In genomic region chr17:79618383-79619067, GRCh38 we compare ENCODE assay signal across 17 cellular contexts. TPM values are rescaled to one million over a fixed set of nuclear protein-coding genes. Genes with fewer than 3 reads are reported as not detected.
DNase-seq lines count a peak whose midpoint lies in the region; ATAC-seq and TF ChIP-seq lines count a peak whose summit lies in the region.
"Had no signal": no experiment of that assay in that cellular context is flagged by ENCODE, and none has a peak within 500 bp of the region (broad histone marks: within the 10 kb centered on the region; RNA-seq: fewer than 3 reads in every experiment).

No MANE protein-coding gene starts in this region.

- POLR2A ChIA-PET in SK-N-SH (lab: Yijun Ruan, JAX): no interaction called here

- WGBS in SK-N-SH (ENCODE audit: low lambda C conversion rate): 16% methylated on average over 20 of the region's 20 CpGs
- no CpG with 5 or more reads among the region's 20 CpGs for WGBS in H9 (ENCODE audit: extremely low coverage, insufficient read length, low lambda C conversion rate)

- H2BK20ac ChIP-seq in H9 (ENCODE audit: low read depth, low read length, poor library complexity, severe bottlenecking): no peak overlapping the region

- no peak overlapping the region for H3T11ph ChIP-seq in H9 (ENCODE audit: low read length)

- H2BK15ac ChIP-seq in H9 (ENCODE audit: low read depth, low read length): no peak overlapping the region

- no peak overlapping the region for H4K5ac ChIP-seq in H9 (ENCODE audit: insufficient read length, low read depth, low read length)

- no peak overlapping the region for H3K4me2 ChIP-seq in SK-N-SH
- H3K4me2 ChIP-seq in H9 (ENCODE audit: insufficient read depth, insufficient read length, low read length): no peak overlapping the region

- H3K4me1 ChIP-seq in SK-N-SH (ENCODE audit: control insufficient read depth in 1 of 2, insufficient read depth in 2 of 2, low read depth in 1 of 2, low read length in 1 of 2) (peaks cover 0 to 3% of the 10 kb centered on the region in 2 experiments; a peak in 1 of 4 replicates), H9 (ENCODE audit: insufficient read depth, low read length) (no peaks in the 10 kb centered on the region; the same call in 1 of the 2 replicates), endocrine pancreas (ENCODE audit: control insufficient read depth, insufficient read depth, low read length) (no peaks in the 10 kb centered on the region)
- H3K4me1 ChIP-seq: gastrocnemius medialis had no signal

- DNase-seq in SK-N-SH: peak; percentile 77
- peak; percentile 25 for DNase-seq in H9
- peak in 8 of 10 donors; percentile 11 to 95 (median 62) for DNase-seq in posterior cingulate gyrus
- DNase-seq in NCI-H446 treated with DMSO at 0.1 percent for 48 hours (lab: John Stamatoyannopoulos, UW): no peak
- DNase-seq: CD8-positive, alpha-beta T cell; cerebellar nuclear complex; mesendoderm; stimulated activated naive CD4-positive, alpha-beta T cell; T-helper 17 cell had no signal

- no peak overlapping the region for H3K4ac ChIP-seq in H9 (ENCODE audit: low read depth, low read length)

- H3K9ac ChIP-seq in SK-N-SH (no peak overlapping the region), H9 (ENCODE audit: extremely low read depth, insufficient read length, low read length) (no peak overlapping the region), endocrine pancreas (ENCODE audit: control insufficient read depth, insufficient read depth, low read length) (no peak overlapping the region)

- intact Hi-C loops in posterior cingulate gyrus (cut with DNase I): loop anchor here (10.0 kb wide), 1 partner anchor 64 kb away; no protein-coding TSS in a partner anchor

- peaks cover 7% of the 10 kb centered on the region for H3F3A ChIP-seq in SK-N-SH (replicated peaks; ENCODE audit: insufficient read depth)

- no peak overlapping the region for H3K56ac ChIP-seq in H9 (ENCODE audit: insufficient read length, low read depth, low read length)

- TF ChIP-seq EP300 in SK-N-SH (IDR thresholded peaks at IDR 0.05; ENCODE audit: borderline replicate concordance in 1 of 2, low read depth in 1 of 2, low read length in 1 of 2): no peak

- H2BK120ac ChIP-seq in H9 (ENCODE audit: low read depth, low read length, poor library complexity, severe bottlenecking): no peak overlapping the region

- no peak overlapping the region for H3K18ac ChIP-seq in H9 (ENCODE audit: insufficient read length, low read depth, low read length)

- no peak overlapping the region for H2BK5ac ChIP-seq in H9 (ENCODE audit: insufficient read length, low read length)

- H3K23ac ChIP-seq in H9 (ENCODE audit: insufficient read length, low read depth, low read length): no peak overlapping the region

- CTCF ChIA-PET in SK-N-SH (lab: Yijun Ruan, JAX): interaction anchor here (1.0 to 2.9 kb wide), 3 partner anchors 40 to 218 kb away, joined by 3 to 9 read pairs (median 6); no protein-coding TSS in a partner anchor

- no peak overlapping the region for H2AK5ac ChIP-seq in H9 (ENCODE audit: insufficient read length, low read length)

- peaks cover 10 to 29% of the 10 kb centered on the region in 2 experiments for H3K4me1 Mint-ChIP-seq in H9

- H3K36me3 ChIP-seq in SK-N-SH (replicated peaks in 1 of 2; ENCODE audit: control insufficient read depth in 1 of 2, insufficient read depth in 2 of 2, low read length in 1 of 2): no peaks in the 10 kb centered on the region
- no peaks in the 10 kb centered on the region for H3K36me3 ChIP-seq in endocrine pancreas (ENCODE audit: control insufficient read depth, insufficient read depth, low read length)
- H3K36me3 ChIP-seq: gastrocnemius medialis, ovary, uterus had no signal

- H2BK12ac ChIP-seq in H9 (ENCODE audit: insufficient read length, low read depth, low read length): no peak overlapping the region

- H3K9me2 ChIP-seq in SK-N-SH: no peaks in the 10 kb centered on the region

- H2AFZ ChIP-seq in SK-N-SH (ENCODE audit: low read depth): no peak overlapping the region
- H2AFZ ChIP-seq in H9 (ENCODE audit: low read length): no peak overlapping the region

- H4K8ac ChIP-seq in H9 (replicated peaks; ENCODE audit: insufficient read length, low read depth, low read length): no peak overlapping the region

- no peak overlapping the region for H3K4me3 ChIP-seq in SK-N-SH (ENCODE audit: low read depth in 2 of 2, low read length in 1 of 2)
- peak overlapping the region; percentile 46 for H3K4me3 ChIP-seq in endocrine pancreas (ENCODE audit: control insufficient read depth, insufficient read depth, low read length)
- H3K4me3 ChIP-seq: gastrocnemius medialis, ovary, uterus had no signal

- no peak for TF ChIP-seq RAD21 in SK-N-SH (IDR thresholded peaks at IDR 0.05; ENCODE audit: low read length)

- H3K27me3 ChIP-seq in SK-N-SH (ENCODE audit: insufficient read depth): peaks cover 27% of the 10 kb centered on the region
- H3K27me3 ChIP-seq in H9 (ENCODE audit: insufficient read depth, low read length): no peaks in the 10 kb centered on the region
- H3K27me3 ChIP-seq in endocrine pancreas (ENCODE audit: control insufficient read depth, insufficient read depth, low read length): no peaks in the 10 kb centered on the region
- H3K27me3 ChIP-seq: ovary, uterus had no signal

- ATAC-seq in SK-N-SH treated with all-trans-retinoic acid at 6 μM for 48 hours (no peak), GM21515 (IDR thresholded peaks at IDR 0.05; ENCODE audit: unreplicated experiment) (no peak), GM19463 (IDR thresholded peaks at IDR 0.05; ENCODE audit: unreplicated experiment) (no peak)
- ATAC-seq: CD8-positive, alpha-beta T cell; gastrocnemius medialis; T-helper 17 cell had no signal

- H3K14ac ChIP-seq in H9 (ENCODE audit: insufficient read depth, low read length): no peak overlapping the region

- peaks cover 6 to 8% of the 10 kb centered on the region in 2 experiments; a peak in 2 of 5 replicates for H3K9me3 Mint-ChIP-seq in H9
- H3K9me3 Mint-ChIP-seq: CD8-positive, alpha-beta T cell had no signal

- H4K20me1 ChIP-seq in SK-N-SH (ENCODE audit: insufficient read depth) (no peaks in the 10 kb centered on the region), H9 (ENCODE audit: control insufficient read depth, insufficient read depth, insufficient read length) (peaks cover 5% of the 10 kb centered on the region)

- H3K79me1 ChIP-seq in H9 (ENCODE audit: insufficient read depth, low read depth, low read length, poor library complexity, severe bottlenecking): no peaks in the 10 kb centered on the region

- H3K27ac ChIP-seq in SK-N-SH (ENCODE audit: low read depth in 2 of 2, low read length in 1 of 2) (no peak overlapping the region), H9 (ENCODE audit: insufficient read length, low read depth, low read length) (no peak overlapping the region)
- H3K27ac ChIP-seq: gastrocnemius medialis, ovary, uterus had no signal

- H3K27me3 Mint-ChIP-seq in H9 (ENCODE audit: low read depth): peaks cover 58% of the 10 kb centered on the region

- no peak overlapping the region for H3K27ac Mint-ChIP-seq in H9
- H3K27ac Mint-ChIP-seq: CD8-positive, alpha-beta T cell; T-helper 17 cell had no signal

- no peak overlapping the region for H3K4me3 Mint-ChIP-seq in H9
- H3K4me3 Mint-ChIP-seq: CD8-positive, alpha-beta T cell; T-helper 17 cell had no signal

- no peaks in the 10 kb centered on the region for H3K79me2 ChIP-seq in SK-N-SH (ENCODE audit: insufficient read depth)
- no peaks in the 10 kb centered on the region for H3K79me2 ChIP-seq in H9 (ENCODE audit: insufficient read depth, low read length)

- TF ChIP-seq CTCF in SK-N-SH (IDR thresholded peaks at IDR 0.05) (no peak), H9 (conservative IDR thresholded peaks at IDR 0.05) (no peak)

- H3K36me3 Mint-ChIP-seq in H9 (ENCODE audit: insufficient read depth in 1 of 3, low read depth in 3 of 3): 0 out of 7 replicates have a peak, but pooled peaks cover 0 to 3% (median 0%) of the 10 kb centered on the region in 3 experiments
- H3K36me3 Mint-ChIP-seq: CD8-positive, alpha-beta T cell had no signal

- no peak overlapping the region for H4K91ac ChIP-seq in H9 (ENCODE audit: insufficient read length, low read depth, low read length)

- H3K23me2 ChIP-seq in H9 (ENCODE audit: insufficient read length, low read depth, low read length, poor library complexity, severe bottlenecking): no peaks in the 10 kb centered on the region

- H3K9me3 ChIP-seq in SK-N-SH (no peaks in the 10 kb centered on the region), H9 (ENCODE audit: control insufficient read depth, low read depth, low read length) (no peaks in the 10 kb centered on the region), endocrine pancreas (ENCODE audit: control insufficient read depth, low read length) (no peaks in the 10 kb centered on the region)
- H3K9me3 ChIP-seq: gastrocnemius medialis, ovary, uterus had no signal

TF ChIP-seq in SK-N-SH, 30 proteins besides CTCF, POLR2A, EP300 and RAD21 (continues in another document):
- TF ChIP-seq TAF1 (IDR thresholded peaks at IDR 0.05; ENCODE audit: borderline replicate concordance, low read depth, low read length): no peak

TF ChIP-seq in SK-N-SH treated with all-trans-retinoic acid at 6 μM for 48 hours, 23 proteins besides CTCF, POLR2A, EP300 and RAD21:
- no peak for TF ChIP-seq ZFP30 (CRISPR knock-in tag; IDR thresholded peaks at IDR 0.05)

RNA-seq across cellular contexts. Expression of gene RBFOX3, which starts 7.7 kb away (rescaled TPM):
- polyA plus RNA-seq in SK-N-SH (2012; rRNA removed): not detected in 2 replicates
- 0.04 TPM in 1 of 2 replicates, not detected in the other for polyA plus RNA-seq in SK-N-SH (2012; cell fraction: cytosol; rRNA removed)
- polyA plus RNA-seq in SK-N-SH (2012; cell fraction: nucleus; rRNA removed): 0.04 and 0.12 TPM in 2 replicates
- total RNA-seq in H9 (2021): 10.2 and 12.4 TPM in 2 replicates
- total RNA-seq: CD8-positive, alpha-beta T cell; gastrocnemius medialis; MCF 10A had no signal
